In the genomic region with DNA sequence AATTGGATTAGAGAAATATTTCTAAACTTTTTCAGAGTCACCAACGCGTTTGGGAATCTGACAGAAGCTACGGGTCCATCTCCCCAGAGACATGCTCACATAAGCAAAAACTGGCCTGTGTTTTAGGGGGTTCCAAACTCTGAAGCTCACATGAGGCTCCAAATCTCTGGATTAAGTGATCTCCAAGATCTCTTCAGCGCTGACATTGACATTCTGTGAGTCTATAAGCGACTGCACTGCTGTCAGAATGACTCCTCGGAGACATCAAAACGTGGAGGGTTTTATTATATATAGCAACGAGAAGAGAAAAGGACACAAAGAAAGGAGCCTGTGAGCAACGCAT, we compare ENCODE assay signal across 8 cellular contexts. TPM values are rescaled to one million over a fixed set of nuclear protein-coding genes. Genes with fewer than 3 reads are reported as not detected.
DNase-seq lines count a peak whose midpoint lies in the region; ATAC-seq and TF ChIP-seq lines count a peak whose summit lies in the region.

No MANE protein-coding gene starts in this region.

- TF ChIP-seq CTCF in right atrium auricular region (IDR thresholded peaks at IDR 0.05): no peak
- no peak for TF ChIP-seq CTCF in breast epithelium (IDR thresholded peaks at IDR 0.05)
- no peak for TF ChIP-seq CTCF in vagina (IDR thresholded peaks at IDR 0.05)

- H3K27me3 ChIP-seq in right atrium auricular region: no peaks in the 10 kb centered on the region
- no peaks in the 10 kb centered on the region for H3K27me3 ChIP-seq in breast epithelium
- H3K27me3 ChIP-seq in vagina: no peaks in the 10 kb centered on the region

- ATAC-seq in Right ventricle myocardium inferior (no peak), HG03442 (IDR thresholded peaks at IDR 0.05; ENCODE audit: unreplicated experiment) (no peak)

- intact Hi-C loops in Right ventricle myocardium inferior (cut with DNase I) (loop anchor here (5.0 kb wide), 1 partner anchor 376 kb away; no protein-coding TSS in a partner anchor), breast epithelium (cut with DNase I; ENCODE audit: low total_unique reads) (no loop called here), vagina (cut with DNase I) (loop anchor here (5.0 kb wide), 1 partner anchor 241 kb away; no protein-coding TSS in a partner anchor)

- H3K4me1 ChIP-seq in right atrium auricular region (peaks cover 0 to 38% of the 10 kb centered on the region in 2 donors), breast epithelium (peaks cover 0 to 3% of the 10 kb centered on the region in 2 donors), vagina (peaks cover 29% of the 10 kb centered on the region)

- no peak for DNase-seq in right atrium auricular region (ENCODE audit: low spot score)
- no peak for DNase-seq in Right ventricle myocardium inferior (ENCODE audit: missing footprints)
- DNase-seq in breast epithelium (ENCODE audit: low spot score in 2 of 2): no peak
- peak; percentile 51 for DNase-seq in midbrain (lab: John Stamatoyannopoulos, UW)
- no peak for DNase-seq in vagina (ENCODE audit: extremely low spot score in 2 of 2)
- DNase-seq in HCEC 1CT: no peak
- no peak for DNase-seq in NCI-H146 (lab: John Stamatoyannopoulos, UW)

- no peak for TF ChIP-seq POLR2A in breast epithelium (IDR thresholded peaks at IDR 0.05)
- no peak for TF ChIP-seq POLR2A in vagina (IDR thresholded peaks at IDR 0.05)

- H3K4me3 ChIP-seq in right atrium auricular region (peak overlapping the region; percentile 56 to 98), breast epithelium (peak overlapping the region; percentile 78 to 93 (median 82)), vagina (peak overlapping the region; percentile 66 to 77)

- H3K9me3 ChIP-seq in right atrium auricular region: no peaks in the 10 kb centered on the region
- no peaks in the 10 kb centered on the region for H3K9me3 ChIP-seq in breast epithelium
- no peaks in the 10 kb centered on the region for H3K9me3 ChIP-seq in vagina

- H3K36me3 ChIP-seq in right atrium auricular region: no peaks in the 10 kb centered on the region
- H3K36me3 ChIP-seq in breast epithelium: no peaks in the 10 kb centered on the region
- H3K36me3 ChIP-seq in vagina: no peaks in the 10 kb centered on the region

- peak overlapping the region; percentile 94 to 100 for H3K27ac ChIP-seq in right atrium auricular region
- peak overlapping the region; percentile 96 to 99 for H3K27ac ChIP-seq in breast epithelium
- peak overlapping the region; percentile 94 for H3K27ac ChIP-seq in vagina

RNA-seq across cellular contexts. Expression of a gene that starts 0.6 kb away (rescaled TPM):
- total RNA-seq in right atrium auricular region: 10 to 100 TPM; 23.5 to 28.0 TPM
- total RNA-seq in Right ventricle myocardium inferior: 15.9 TPM
- 10 to 100 TPM; 19.0 to 56.6 (median 30.7) TPM for total RNA-seq in breast epithelium
- 16.7 TPM for total RNA-seq in vagina
